26 cellular contexts compared by ENCODE assay signal in genomic region chr2:189959450-189959849, GRCh38.
"Had no signal": no experiment of that assay in that cellular context is flagged by ENCODE, and none has a peak within 500 bp of the region (broad histone marks: within the 10 kb centered on the region; RNA-seq: fewer than 3 reads in every experiment).

No MANE protein-coding gene starts in this region.

- H3K36me3 ChIP-seq: ascending aorta, brain microvascular endothelial cell, gastroesophageal sphincter, heart left ventricle, left ventricle myocardium inferior, spleen, suprapubic skin, tibial artery had no signal

- H3K4me3 ChIP-seq: ascending aorta, coronary artery, gastroesophageal sphincter, heart left ventricle, left ventricle myocardium inferior, lung, mucosa of descending colon, spleen, suprapubic skin, tibial artery had no signal

- DNase-seq: activated CD4-positive, alpha-beta memory T cell treated with anti-CD3 and anti-CD28 coated beads for 36 hours; activated CD4-positive, alpha-beta T cell treated with anti-CD3 and anti-CD28 coated beads, Interleukin-2, amount 10 ng/mL, durations not matched to agents 24 days and 14 days; activated CD4-positive, CD25-positive, alpha-beta regulatory T cell treated with anti-CD3 and anti-CD28 coated beads, Interleukin-2, amount 50 U/mL, for 72 hours; activated CD8-positive, alpha-beta memory T cell treated with anti-CD3 and anti-CD28 coated beads, Interleukin-2, amount 50 U/mL, for 4 hours; activated gamma-delta T cell; activated naive CD4-positive, alpha-beta T cell treated with anti-CD3 and anti-CD28 coated beads, Interleukin-2, amount 10 ng/mL, durations not matched to agents 7 days and 5 days; activated naive CD8-positive, alpha-beta T cell treated with anti-CD3 and anti-CD28 coated beads, Interleukin-2, amount 10 ng/mL, durations not matched to agents 7 days and 5 days; activated T-cell treated with anti-CD3 and anti-CD28 coated beads, Interleukin-2, amount 50 U/mL, for 1 hour; brain microvascular endothelial cell; effector memory CD8-positive, alpha-beta T cell; heart left ventricle; hypothalamus; immature natural killer cell; left ventricle myocardium inferior; mucosa of descending colon; spleen; stimulated activated naive CD4-positive, alpha-beta T cell; T-helper 17 cell; T1000; tibial artery had no signal

- ATAC-seq: effector memory CD8-positive, alpha-beta T cell; gastroesophageal sphincter; heart left ventricle; mucosa of descending colon; T-helper 17 cell had no signal

- FAIRE-seq: endothelial cell of umbilical vein had no signal

- H3K4me1 ChIP-seq: ascending aorta, gastroesophageal sphincter, heart left ventricle, left ventricle myocardium inferior, spleen, suprapubic skin, tibial artery had no signal

- H3K27me3 ChIP-seq: ascending aorta, brain microvascular endothelial cell, gastroesophageal sphincter, heart left ventricle, spleen, suprapubic skin, tibial artery had no signal

- H3K27ac ChIP-seq: ascending aorta, brain microvascular endothelial cell, coronary artery, gastroesophageal sphincter, heart left ventricle, left ventricle myocardium inferior, spleen, suprapubic skin, tibial artery had no signal

- H3K9me3 ChIP-seq: ascending aorta, gastroesophageal sphincter, mucosa of descending colon, suprapubic skin, tibial artery had no signal
